19 cellular contexts compared by ENCODE assay signal in genomic region chr17:4539576-4540223, GRCh38. TPM values are rescaled to one million over a fixed set of nuclear protein-coding genes. Genes with fewer than 3 reads are reported as not detected.
A peak's percentile ranks its signal among the peaks of the same experiment; 100 is the strongest.
DNase-seq lines count a peak whose midpoint lies in the region; ATAC-seq, FAIRE-seq and TF ChIP-seq lines count a peak whose summit lies in the region.
"Had no signal": no experiment of that assay in that cellular context is flagged by ENCODE, and none has a peak within 500 bp of the region (broad histone marks: within the 10 kb centered on the region; RNA-seq: fewer than 3 reads in every experiment).

No MANE protein-coding gene starts in this region.

- H3K27ac ChIP-seq in right cardiac atrium (ENCODE audit: low read length) (no peak overlapping the region), GM12878 (ENCODE audit: control insufficient read depth, insufficient read depth) (no peak overlapping the region), lower lobe of right lung (peak overlapping the region; percentile 77)
- H3K27ac ChIP-seq: C4-2B had no signal

- H4K20me1 ChIP-seq in GM12878 (ENCODE audit: control insufficient read depth, insufficient read depth) = no peaks in the 10 kb centered on the region

- H3K9me3 Mint-ChIP-seq in effector memory CD8-positive, alpha-beta T cell = no peaks in the 10 kb centered on the region
- H3K9me3 Mint-ChIP-seq: H9 had no signal

- no peak; the same call in 1 of the 2 replicates for TF ChIP-seq POLR2A in GM12878 (IDR thresholded peaks at IDR 0.05; ENCODE audit: low read depth, low read length)

- in situ Hi-C loops in GM12878 (cut with MboI) = no loop called here

- BruUV-seq in GM12878 (replicated peaks; lab: Mats Ljungman, UMichigan) = TSS peak; percentile 60

- no peak for FAIRE-seq in GM12878 (lab: Jason Lieb, UNC)
- FAIRE-seq: A204.1, HTR-8/SVneo had no signal

- no peak for TF ChIP-seq EP300 in GM12878 (IDR thresholded peaks at IDR 0.05; ENCODE audit: borderline replicate concordance in 1 of 2, control insufficient read depth in 1 of 2, low read depth in 2 of 2, low read length in 2 of 2)

- H3K27me3 Mint-ChIP-seq in effector memory CD8-positive, alpha-beta T cell = no peaks in the 10 kb centered on the region

- no peaks in the 10 kb centered on the region for H3K79me2 ChIP-seq in GM12878 (ENCODE audit: control insufficient read depth, insufficient read depth, low read length)

- H3K27ac Mint-ChIP-seq in effector memory CD8-positive, alpha-beta T cell = no peak overlapping the region
- H3K27ac Mint-ChIP-seq: H9 had no signal

- intact Hi-C loops in right cardiac atrium (cut with DNase I) (loop anchor here in 1 of 4 donors (5.0 kb wide), 1 partner anchor 117 kb away; no protein-coding TSS in a partner anchor), cardiac septum (cut with DNase I) (loop anchor here (5.0 kb wide), 2 partner anchors 37 to 117 kb away; no protein-coding TSS in a partner anchor), GM12878 (cut with micrococcal nuclease; ENCODE audit: unreplicated experiment) (no loop called here), lower lobe of right lung (cut with DNase I) (no loop called here)

- POLR2A ChIA-PET in GM12878 (lab: Charles Lee) = no interaction called here

- H3K9ac ChIP-seq in GM12878 (ENCODE audit: control insufficient read depth, insufficient read depth, low read length) = no peak overlapping the region

- H3K4me3 ChIP-seq in right cardiac atrium (ENCODE audit: low read length) = no peak overlapping the region
- no peak overlapping the region for H3K4me3 ChIP-seq in GM12878
- no peak overlapping the region for H3K4me3 ChIP-seq in lower lobe of right lung

- H3K4me1 ChIP-seq in right cardiac atrium (ENCODE audit: control insufficient read depth, insufficient read depth, low read length) (peaks cover 16% of the 10 kb centered on the region), GM12878 (ENCODE audit: control insufficient read depth, insufficient read depth, low read length) (no peaks in the 10 kb centered on the region), lower lobe of right lung (peaks cover 60% of the 10 kb centered on the region)

- H3K4me3 Mint-ChIP-seq in effector memory CD8-positive, alpha-beta T cell = no peak overlapping the region
- H3K4me3 Mint-ChIP-seq: H9 had no signal

- no peak for ATAC-seq in right cardiac atrium
- no peak for ATAC-seq in GM12878
- ATAC-seq in lower lobe of right lung = no peak
- ATAC-seq in effector memory CD8-positive, alpha-beta T cell (replicated peaks) = no peak

- no peak overlapping the region for H2AFZ ChIP-seq in GM12878 (ENCODE audit: control insufficient read depth, low read depth, low read length)

- peaks cover 0 to 2% of the 10 kb centered on the region in 2 donors for H3K4me1 Mint-ChIP-seq in effector memory CD8-positive, alpha-beta T cell (ENCODE audit: low read depth in 2 of 2)

- peaks cover 0 to 41% of the 10 kb centered on the region in 2 experiments; a peak in 3 of 4 replicates for H3K36me3 ChIP-seq in GM12878 (ENCODE audit: control insufficient read depth in 2 of 2, insufficient read depth in 2 of 2, low read length in 1 of 2)
- H3K36me3 ChIP-seq in lower lobe of right lung = peaks cover 74% of the 10 kb centered on the region

- TF ChIP-seq RAD21 in GM12878 (IDR thresholded peaks at IDR 0.05; ENCODE audit: insufficient read depth, low read depth, low read length) = no peak

- H3K27me3 ChIP-seq in right cardiac atrium (ENCODE audit: control insufficient read depth, insufficient read depth) (no peaks in the 10 kb centered on the region), GM12878 (replicated peaks in 1 of 2; ENCODE audit: control insufficient read depth in 2 of 2, insufficient read depth in 2 of 2, low read length in 1 of 2) (no peaks in the 10 kb centered on the region), lower lobe of right lung (ENCODE audit: low read depth) (no peaks in the 10 kb centered on the region)

- SMC1A ChIA-PET in GM12878 (lab: Charles Lee; ENCODE audit: uncharacterized antibody, unreplicated experiment) = no interaction called here

- CTCF ChIA-PET in GM12878 (lab: Yijun Ruan, JAX) = no interaction called here

- RAD21 ChIA-PET in GM12878 (lab: Charles Lee; ENCODE audit: unreplicated experiment) = no interaction called here

- H3K4me2 ChIP-seq in GM12878 (ENCODE audit: control insufficient read depth, insufficient read depth) = no peak overlapping the region

- peak; percentile 24 to 66 (median 51) for DNase-seq in right cardiac atrium
- DNase-seq in cardiac septum (ENCODE audit: low spot score) = no peak
- no peak for DNase-seq in GM12878 (ENCODE audit: low read depth, low spot score)
- no peak for DNase-seq in lower lobe of right lung
- DNase-seq in effector memory CD8-positive, alpha-beta T cell = no peak
- no peak for DNase-seq in AG08395 (ENCODE audit: low spot score)
- no peak for DNase-seq in NCI-H82 treated with DMSO at 0.1 percent for 48 hours (lab: John Stamatoyannopoulos, UW; ENCODE audit: unreplicated experiment)
- DNase-seq: DMS153, EL, MV-4-11, NCI-H1417 treated with DMSO at 0.1 percent for 48 hours, NCI-H1930, NCI-H2171, NCI-H446 treated with DMSO at 0.1 percent for 48 hours, OCI-M1 had no signal

- 92% methylated on average over 26 of the region's 26 CpGs for WGBS in right cardiac atrium
- 84% methylated on average over 24 of the region's 26 CpGs for WGBS in GM12878 (ENCODE audit: insufficient coverage, insufficient replicate concordance, low lambda C conversion rate, missing lambda C conversion rate)

- TF ChIP-seq CTCF in GM12878 (IDR thresholded peaks at IDR 0.05 in 2 of 3, conservative IDR thresholded peaks at IDR 0.05 in 1 of 3; ENCODE audit: control insufficient read depth in 2 of 3, extremely low read depth in 1 of 3, insufficient read depth in 1 of 3, low read depth in 3 of 3, low read length in 3 of 3) (no peak), lower lobe of right lung (IDR thresholded peaks at IDR 0.05) (no peak)

- H3K9me3 ChIP-seq in right cardiac atrium (ENCODE audit: control insufficient read depth, low read length) = no peaks in the 10 kb centered on the region
- no peaks in the 10 kb centered on the region for H3K9me3 ChIP-seq in GM12878 (replicated peaks; ENCODE audit: control insufficient read depth, insufficient read depth, low read length)
- H3K9me3 ChIP-seq in lower lobe of right lung = no peaks in the 10 kb centered on the region

- H3K36me3 Mint-ChIP-seq in effector memory CD8-positive, alpha-beta T cell (ENCODE audit: insufficient read depth) = peaks cover 25% of the 10 kb centered on the region

RNA-seq across cellular contexts. Expression of gene MYBBP1A, which starts 15.5 kb away (rescaled TPM):
- 10 to 100 TPM; 18.4 to 28.5 (median 23.1) TPM for total RNA-seq in right cardiac atrium
- 15.9 TPM for polyA plus RNA-seq in right cardiac atrium
- total RNA-seq in cardiac septum = 26.1 TPM
- total RNA-seq in GM12878 (2013; cell fraction: nucleolus; rRNA removed) = 120 and 130 TPM in 2 replicates
- total RNA-seq in GM12878 (2014; rRNA removed) = 98.5 and 120 TPM in 2 replicates
- total RNA-seq in GM12878 (2014; rRNA removed; fragmentation: Illumina TruSeq; extraction: Trizol) = 30.7 and 40.5 TPM in 2 replicates
- 115 and 121 TPM in 2 replicates for total RNA-seq in GM12878 (2021)
- 17.5 TPM for polyA plus RNA-seq in GM12878 (2011; ENCODE audit: low read depth)
- polyA plus RNA-seq in GM12878 (2011; rRNA removed) = 13.1 and 29.5 TPM in 2 replicates
- 25.7 and 40.7 TPM in 2 replicates for polyA plus RNA-seq in GM12878 (2011; cell fraction: cytosol; rRNA removed)
- polyA plus RNA-seq in GM12878 (2011; cell fraction: nucleus; rRNA removed) = 182 and 265 TPM in 2 replicates
- 43.0 and 54.9 TPM in 2 replicates for polyA plus RNA-seq in GM12878 (2012)
- polyA plus RNA-seq in GM12878 (2014; fragmentation: Illumina TruSeq; extraction: Trizol) = 17.8 and 54.2 TPM in 2 replicates
- 1 to 10 TPM; 2.5 to 4.2 TPM for polyA plus RNA-seq in GM12878 (2014; fragmentation: Nextera tagmentation; extraction: Ambion mirVana)
- 89.0 and 126 TPM in 2 replicates for polyA plus RNA-seq in GM12878 (2014; rRNA removed)
- 100 to 1,000 TPM; 118 to 120 TPM for polyA plus RNA-seq in GM12878 (2016; fragmentation: Nextera tagmentation; extraction: Ambion mirVana)
- polyA minus RNA-seq in GM12878 (2011; rRNA and poly(A)+ RNA removed) = 43.4 and 52.2 TPM in 2 replicates
- polyA minus RNA-seq in GM12878 (2011; cell fraction: cytosol; rRNA and poly(A)+ RNA removed) = 37.6 and 40.4 TPM in 2 replicates
- 50.7 and 108 TPM in 2 replicates for polyA minus RNA-seq in GM12878 (2011; cell fraction: nucleus; rRNA and poly(A)+ RNA removed)
- 38.8 TPM for total RNA-seq in lower lobe of right lung

RNA-seq across cellular contexts. Expression of gene GGT6, which starts 20.7 kb away (rescaled TPM):
- total RNA-seq in right cardiac atrium = not detected
- not detected for polyA plus RNA-seq in right cardiac atrium
- not detected for total RNA-seq in cardiac septum
- not detected in 2 replicates for total RNA-seq in GM12878 (2013; cell fraction: nucleolus; rRNA removed)
- 0.82 TPM in 1 of 2 replicates, not detected in the other for total RNA-seq in GM12878 (2014; rRNA removed)
- total RNA-seq in GM12878 (2014; rRNA removed; fragmentation: Illumina TruSeq; extraction: Trizol) = 0.13 TPM in 1 of 2 replicates, not detected in the other
- total RNA-seq in GM12878 (2021) = 0.16 and 0.26 TPM in 2 replicates
- polyA plus RNA-seq in GM12878 (2011; ENCODE audit: low read depth) = not detected
- not detected in 2 replicates for polyA plus RNA-seq in GM12878 (2011; rRNA removed)
- not detected in 2 replicates for polyA plus RNA-seq in GM12878 (2011; cell fraction: cytosol; rRNA removed)
- polyA plus RNA-seq in GM12878 (2011; cell fraction: nucleus; rRNA removed) = 0.13 TPM in 1 of 2 replicates, not detected in the other
- not detected in 2 replicates for polyA plus RNA-seq in GM12878 (2012)
- 0.01 TPM in 1 of 2 replicates, not detected in the other for polyA plus RNA-seq in GM12878 (2014; fragmentation: Illumina TruSeq; extraction: Trizol)
- polyA plus RNA-seq in GM12878 (2014; fragmentation: Nextera tagmentation; extraction: Ambion mirVana) = not detected
- polyA plus RNA-seq in GM12878 (2014; rRNA removed) = 0.19 and 0.22 TPM in 2 replicates
- polyA plus RNA-seq in GM12878 (2016; fragmentation: Nextera tagmentation; extraction: Ambion mirVana) = under 1 TPM in 1 of 2 experiments, not detected in 1; 0.12 TPM
- not detected in 2 replicates for polyA minus RNA-seq in GM12878 (2011; rRNA and poly(A)+ RNA removed)
- not detected in 2 replicates for polyA minus RNA-seq in GM12878 (2011; cell fraction: cytosol; rRNA and poly(A)+ RNA removed)
- not detected in 2 replicates for polyA minus RNA-seq in GM12878 (2011; cell fraction: nucleus; rRNA and poly(A)+ RNA removed)
- 3.7 TPM for total RNA-seq in lower lobe of right lung

RNA-seq across cellular contexts. Expression of gene SPNS2, which starts 41.0 kb away (rescaled TPM):
- total RNA-seq in right cardiac atrium = 10 to 100 TPM in 2 of 4 donors, 1 to 10 TPM in 2; 9.6 to 12.7 (median 10.3) TPM
- polyA plus RNA-seq in right cardiac atrium = 16.2 TPM
- 10.3 TPM for total RNA-seq in cardiac septum
- not detected in 2 replicates for total RNA-seq in GM12878 (2013; cell fraction: nucleolus; rRNA removed)
- 0.17 and 0.82 TPM in 2 replicates for total RNA-seq in GM12878 (2014; rRNA removed)
- 0.09 TPM in 2 replicates for total RNA-seq in GM12878 (2014; rRNA removed; fragmentation: Illumina TruSeq; extraction: Trizol)
- total RNA-seq in GM12878 (2021) = 0.28 and 0.56 TPM in 2 replicates
- not detected for polyA plus RNA-seq in GM12878 (2011; ENCODE audit: low read depth)
- 0.04 TPM in 1 of 2 replicates, not detected in the other for polyA plus RNA-seq in GM12878 (2011; rRNA removed)
- 0.06 and 0.18 TPM in 2 replicates for polyA plus RNA-seq in GM12878 (2011; cell fraction: cytosol; rRNA removed)
- polyA plus RNA-seq in GM12878 (2011; cell fraction: nucleus; rRNA removed) = 0.25 TPM in 2 replicates
- polyA plus RNA-seq in GM12878 (2012) = 0.50 and 0.79 TPM in 2 replicates
- polyA plus RNA-seq in GM12878 (2014; fragmentation: Illumina TruSeq; extraction: Trizol) = 0.15 TPM in 1 of 2 replicates, not detected in the other
- not detected for polyA plus RNA-seq in GM12878 (2014; fragmentation: Nextera tagmentation; extraction: Ambion mirVana)
- 0.29 and 0.53 TPM in 2 replicates for polyA plus RNA-seq in GM12878 (2014; rRNA removed)
- polyA plus RNA-seq in GM12878 (2016; fragmentation: Nextera tagmentation; extraction: Ambion mirVana) = 1 to 10 TPM in 1 of 2 experiments, under 1 TPM in 1; 0.49 to 1.1 TPM
- polyA minus RNA-seq in GM12878 (2011; rRNA and poly(A)+ RNA removed) = not detected in 2 replicates
- polyA minus RNA-seq in GM12878 (2011; cell fraction: cytosol; rRNA and poly(A)+ RNA removed) = not detected in 2 replicates
- polyA minus RNA-seq in GM12878 (2011; cell fraction: nucleus; rRNA and poly(A)+ RNA removed) = not detected in 2 replicates
- total RNA-seq in lower lobe of right lung = 42.0 TPM

RNA-seq across cellular contexts. Expression of gene SMTNL2, which starts 44.6 kb away (rescaled TPM):
- total RNA-seq in right cardiac atrium = 10 to 100 TPM; 10.7 to 20.8 (median 14.2) TPM
- 5.8 TPM for polyA plus RNA-seq in right cardiac atrium
- total RNA-seq in cardiac septum = 8.1 TPM
- not detected in 2 replicates for total RNA-seq in GM12878 (2013; cell fraction: nucleolus; rRNA removed)
- total RNA-seq in GM12878 (2014; rRNA removed) = not detected in 2 replicates
- total RNA-seq in GM12878 (2014; rRNA removed; fragmentation: Illumina TruSeq; extraction: Trizol) = not detected in 2 replicates
- total RNA-seq in GM12878 (2021) = not detected in 2 replicates
- not detected for polyA plus RNA-seq in GM12878 (2011; ENCODE audit: low read depth)
- not detected in 2 replicates for polyA plus RNA-seq in GM12878 (2011; rRNA removed)
- not detected in 2 replicates for polyA plus RNA-seq in GM12878 (2011; cell fraction: cytosol; rRNA removed)
- not detected in 2 replicates for polyA plus RNA-seq in GM12878 (2011; cell fraction: nucleus; rRNA removed)
- polyA plus RNA-seq in GM12878 (2012) = not detected in 2 replicates
- polyA plus RNA-seq in GM12878 (2014; fragmentation: Illumina TruSeq; extraction: Trizol) = not detected in 2 replicates
- polyA plus RNA-seq in GM12878 (2014; fragmentation: Nextera tagmentation; extraction: Ambion mirVana) = not detected
- polyA plus RNA-seq in GM12878 (2014; rRNA removed) = not detected in 2 replicates
- not detected for polyA plus RNA-seq in GM12878 (2016; fragmentation: Nextera tagmentation; extraction: Ambion mirVana)
- polyA minus RNA-seq in GM12878 (2011; rRNA and poly(A)+ RNA removed) = not detected in 2 replicates
- polyA minus RNA-seq in GM12878 (2011; cell fraction: cytosol; rRNA and poly(A)+ RNA removed) = not detected in 2 replicates
- polyA minus RNA-seq in GM12878 (2011; cell fraction: nucleus; rRNA and poly(A)+ RNA removed) = not detected in 2 replicates
- total RNA-seq in lower lobe of right lung = 6.4 TPM

Comparison
In these comparisons a context has a peak if more than half of its experiments do, and no peak if none do; other contexts are left out.
1. DNase-seq: peak in right cardiac atrium (3 of 3); none in cardiac septum (single experiment), GM12878 (single experiment), lower lobe of right lung (single experiment), effector memory CD8-positive, alpha-beta T cell (0 of 3), AG08395 (single experiment) and NCI-H82 treated with DMSO at 0.1 percent for 48 hours (single experiment).